ENCODE assay signal across 1 cellular context in genomic region chr2:232687382-232688160, GRCh38.
TF ChIP-seq lines count a peak whose summit lies in the region.

No MANE protein-coding gene starts in this region.

TF ChIP-seq in HepG2, 621 proteins besides CTCF, POLR2A, EP300 and RAD21:
- TF ChIP-seq ZNF629 (CRISPR knock-in tag; conservative IDR thresholded peaks at IDR 0.05) (peak; percentile 91), TCF7L2 (IDR thresholded peaks at IDR 0.05; ENCODE audit: low read depth, low read length) (no peak), ZNF251 (CRISPR knock-in tag; IDR thresholded peaks at IDR 0.05) (no peak), ZNF205 (CRISPR knock-in tag; IDR thresholded peaks at IDR 0.05) (peak; percentile 59; the same call in 1 of the 2 replicates), ZMYM3 (CRISPR knock-in tag; IDR thresholded peaks at IDR 0.05) (peak; percentile 77; the same call in 1 of the 2 replicates), CHD4 (IDR thresholded peaks at IDR 0.05; ENCODE audit: borderline replicate concordance, low read length) (peak; percentile 69; the same call in 1 of the 2 replicates), KDM1A (CRISPR knock-in tag; IDR thresholded peaks at IDR 0.05) (0 out of 2 replicates have a peak, but pooled peaks have one; percentile 26)
